Comparison of ENCODE assay signal across 1 cellular context in the genomic region with DNA sequence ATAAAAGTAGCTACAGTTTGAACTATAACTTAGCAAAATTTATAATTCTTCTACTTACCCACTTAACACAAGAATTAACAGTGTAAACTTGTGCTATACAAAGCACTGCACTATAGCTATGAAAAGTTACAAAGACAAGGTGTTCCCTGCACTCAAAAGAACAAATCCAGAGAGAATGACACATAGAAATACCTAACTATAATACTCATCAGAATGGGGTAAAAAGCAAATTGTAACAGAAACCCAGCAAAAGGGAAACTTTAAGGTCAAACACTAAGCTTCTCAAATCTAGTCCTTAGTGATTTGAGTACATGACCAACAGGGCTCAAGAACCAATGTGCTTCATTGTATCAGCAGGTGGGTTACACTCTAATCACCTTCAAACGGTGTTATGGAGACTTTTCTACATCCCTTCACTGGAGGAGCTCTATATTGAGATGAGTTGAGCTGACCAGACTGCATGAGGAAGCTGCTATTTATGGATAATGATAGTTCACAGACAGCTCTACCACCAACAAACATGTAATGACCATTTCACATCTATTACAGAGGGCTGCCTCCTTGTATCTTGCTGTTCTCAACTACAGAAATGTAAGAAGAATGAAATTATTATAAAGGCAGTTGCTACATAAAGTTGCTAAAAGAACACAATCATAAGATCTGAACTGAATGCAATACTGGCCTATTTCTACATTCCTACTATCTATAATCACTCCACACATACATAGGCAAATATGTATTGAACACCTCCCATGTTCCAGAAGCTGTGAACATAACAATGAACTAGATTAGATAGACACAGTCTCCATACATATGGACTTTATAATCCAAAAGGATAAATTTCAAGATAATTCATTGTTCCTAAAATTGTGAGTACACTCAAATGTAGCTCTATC.
TF ChIP-seq lines count a peak whose summit lies in the region.

No MANE protein-coding gene starts in this region.

TF ChIP-seq in GM12878, 131 proteins besides CTCF, POLR2A, EP300 and RAD21 (continued from another document):
- TF ChIP-seq, protein P1, sequence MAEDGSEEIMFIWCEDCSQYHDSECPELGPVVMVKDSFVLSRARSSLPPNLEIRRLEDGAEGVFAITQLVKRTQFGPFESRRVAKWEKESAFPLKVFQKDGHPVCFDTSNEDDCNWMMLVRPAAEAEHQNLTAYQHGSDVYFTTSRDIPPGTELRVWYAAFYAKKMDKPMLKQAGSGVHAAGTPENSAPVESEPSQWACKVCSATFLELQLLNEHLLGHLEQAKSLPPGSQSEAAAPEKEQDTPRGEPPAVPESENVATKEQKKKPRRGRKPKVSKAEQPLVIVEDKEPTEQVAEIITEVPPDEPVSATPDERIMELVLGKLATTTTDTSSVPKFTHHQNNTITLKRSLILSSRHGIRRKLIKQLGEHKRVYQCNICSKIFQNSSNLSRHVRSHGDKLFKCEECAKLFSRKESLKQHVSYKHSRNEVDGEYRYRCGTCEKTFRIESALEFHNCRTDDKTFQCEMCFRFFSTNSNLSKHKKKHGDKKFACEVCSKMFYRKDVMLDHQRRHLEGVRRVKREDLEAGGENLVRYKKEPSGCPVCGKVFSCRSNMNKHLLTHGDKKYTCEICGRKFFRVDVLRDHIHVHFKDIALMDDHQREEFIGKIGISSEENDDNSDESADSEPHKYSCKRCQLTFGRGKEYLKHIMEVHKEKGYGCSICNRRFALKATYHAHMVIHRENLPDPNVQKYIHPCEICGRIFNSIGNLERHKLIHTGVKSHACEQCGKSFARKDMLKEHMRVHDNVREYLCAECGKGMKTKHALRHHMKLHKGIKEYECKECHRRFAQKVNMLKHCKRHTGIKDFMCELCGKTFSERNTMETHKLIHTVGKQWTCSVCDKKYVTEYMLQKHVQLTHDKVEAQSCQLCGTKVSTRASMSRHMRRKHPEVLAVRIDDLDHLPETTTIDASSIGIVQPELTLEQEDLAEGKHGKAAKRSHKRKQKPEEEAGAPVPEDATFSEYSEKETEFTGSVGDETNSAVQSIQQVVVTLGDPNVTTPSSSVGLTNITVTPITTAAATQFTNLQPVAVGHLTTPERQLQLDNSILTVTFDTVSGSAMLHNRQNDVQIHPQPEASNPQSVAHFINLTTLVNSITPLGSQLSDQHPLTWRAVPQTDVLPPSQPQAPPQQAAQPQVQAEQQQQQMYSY (CRISPR knock-in tag; IDR thresholded peaks at IDR 0.05): no peak
- TF ChIP-seq IRF4 (IDR thresholded peaks at IDR 0.05; ENCODE audit: low read depth, low read length): no peak
- no peak for TF ChIP-seq HDAC2 (IDR thresholded peaks at IDR 0.05)
- TF ChIP-seq, protein P2, sequence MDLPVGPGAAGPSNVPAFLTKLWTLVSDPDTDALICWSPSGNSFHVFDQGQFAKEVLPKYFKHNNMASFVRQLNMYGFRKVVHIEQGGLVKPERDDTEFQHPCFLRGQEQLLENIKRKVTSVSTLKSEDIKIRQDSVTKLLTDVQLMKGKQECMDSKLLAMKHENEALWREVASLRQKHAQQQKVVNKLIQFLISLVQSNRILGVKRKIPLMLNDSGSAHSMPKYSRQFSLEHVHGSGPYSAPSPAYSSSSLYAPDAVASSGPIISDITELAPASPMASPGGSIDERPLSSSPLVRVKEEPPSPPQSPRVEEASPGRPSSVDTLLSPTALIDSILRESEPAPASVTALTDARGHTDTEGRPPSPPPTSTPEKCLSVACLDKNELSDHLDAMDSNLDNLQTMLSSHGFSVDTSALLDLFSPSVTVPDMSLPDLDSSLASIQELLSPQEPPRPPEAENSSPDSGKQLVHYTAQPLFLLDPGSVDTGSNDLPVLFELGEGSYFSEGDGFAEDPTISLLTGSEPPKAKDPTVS (IDR thresholded peaks at IDR 0.05; ENCODE audit: low read depth, low read length): no peak
- TF ChIP-seq EZH2 (IDR thresholded peaks at IDR 0.05; ENCODE audit: borderline replicate concordance, control insufficient read depth, low read depth, low read length): no peak
- TF ChIP-seq TCF3 (IDR thresholded peaks at IDR 0.05; ENCODE audit: borderline replicate concordance, insufficient read depth, low read depth, low read length): no peak
- TF ChIP-seq, protein P3, sequence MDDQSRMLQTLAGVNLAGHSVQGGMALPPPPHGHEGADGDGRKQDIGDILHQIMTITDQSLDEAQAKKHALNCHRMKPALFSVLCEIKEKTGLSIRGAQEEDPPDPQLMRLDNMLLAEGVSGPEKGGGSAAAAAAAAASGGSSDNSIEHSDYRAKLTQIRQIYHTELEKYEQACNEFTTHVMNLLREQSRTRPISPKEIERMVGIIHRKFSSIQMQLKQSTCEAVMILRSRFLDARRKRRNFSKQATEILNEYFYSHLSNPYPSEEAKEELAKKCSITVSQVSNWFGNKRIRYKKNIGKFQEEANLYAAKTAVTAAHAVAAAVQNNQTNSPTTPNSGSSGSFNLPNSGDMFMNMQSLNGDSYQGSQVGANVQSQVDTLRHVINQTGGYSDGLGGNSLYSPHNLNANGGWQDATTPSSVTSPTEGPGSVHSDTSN (IDR thresholded peaks at IDR 0.05; ENCODE audit: insufficient replicate concordance, low read depth, low read length): no peak
- TF ChIP-seq HCFC1 (IDR thresholded peaks at IDR 0.05; ENCODE audit: low read length): no peak
